15 cellular contexts compared by ENCODE assay signal in genomic region chr14:54610051-54610977, GRCh38. TPM values are rescaled to one million over a fixed set of nuclear protein-coding genes. Genes with fewer than 3 reads are reported as not detected.
A peak's percentile ranks its signal among the peaks of the same experiment; 100 is the strongest.
DNase-seq lines count a peak whose midpoint lies in the region; ATAC-seq and TF ChIP-seq lines count a peak whose summit lies in the region.
"Had no signal": no experiment of that assay in that cellular context is flagged by ENCODE, and none has a peak within 500 bp of the region (broad histone marks: within the 10 kb centered on the region; RNA-seq: fewer than 3 reads in every experiment).

No MANE protein-coding gene starts in this region.

- ATAC-seq in right cardiac atrium (no peak), aorta (ENCODE audit: low FRiP score) (no peak), HG03442 (IDR thresholded peaks at IDR 0.05; ENCODE audit: unreplicated experiment) (no peak)

- H3K4me2 ChIP-seq in mesenchymal stem cell (ENCODE audit: low read length, poor library complexity, severe bottlenecking), result no peak overlapping the region

- H3K18ac ChIP-seq in mesenchymal stem cell (ENCODE audit: low read depth in 1 of 2, low read length in 2 of 2), result peak overlapping the region in 1 of 2 experiments; percentile 29

- DNase-seq in left ventricle myocardium inferior (no peak), right cardiac atrium (no peak), cardiac fibroblast (ENCODE audit: low read depth in 2 of 2) (peak; percentile 36 to 67), mesenchymal stem cell (peak; percentile 52), aorta (no peak), midbrain (lab: John Stamatoyannopoulos, UW) (no peak)
- no peak for DNase-seq in stimulated activated CD8-positive, alpha-beta memory T cell treated with anti-CD3 and anti-CD28 coated beads, Interleukin-4, amount 100 ng/mL, for 48 hours
- DNase-seq: activated B cell treated with CpG ODN at 0.5 μM for 24 hours; activated CD8-positive, alpha-beta memory T cell treated with anti-CD3 and anti-CD28 coated beads, Interleukin-2, amount 50 U/mL, for 48 hours; Calu3; H9; MM.1S; NCI-H2171; NK-92 treated with Interleukin-12 subunit alpha and Interleukin-12 subunit beta, amount 100 ng/mL, for 24 hours had no signal

- no peak overlapping the region for H2BK5ac ChIP-seq in mesenchymal stem cell (ENCODE audit: low read depth, low read length, poor library complexity, severe bottlenecking)

- H3K79me1 ChIP-seq in mesenchymal stem cell (replicated peaks; ENCODE audit: low read length, poor library complexity, severe bottlenecking), result peaks cover 15% of the 10 kb centered on the region

- no peak overlapping the region for H3K4ac ChIP-seq in mesenchymal stem cell (ENCODE audit: low read depth in 1 of 2, low read length in 2 of 2)

- WGBS in right cardiac atrium, result 76% methylated on average over 12 of the region's 12 CpGs
- 81% methylated on average over 10 of the region's 12 CpGs for WGBS in mesenchymal stem cell
- WGBS in aorta, 2 donors, result 10% methylated on average over 12 of the region's 12 CpGs

- H3K4me3 ChIP-seq in left ventricle myocardium inferior (no peak overlapping the region), right cardiac atrium (ENCODE audit: low read length) (no peak overlapping the region), cardiac fibroblast (replicated peaks in 1 of 2; ENCODE audit: low read depth in 2 of 2, low read length in 2 of 2) (no peak overlapping the region), mesenchymal stem cell (ENCODE audit: insufficient read depth in 1 of 2, low read depth in 1 of 2, low read length in 2 of 2) (peak overlapping the region in 1 of 2 experiments; percentile 52), aorta (ENCODE audit: low read length in 2 of 2) (peak overlapping the region; percentile 9 to 16)

- H3K9me3 ChIP-seq in left ventricle myocardium inferior (replicated peaks) (peaks cover 8% of the 10 kb centered on the region), right cardiac atrium (ENCODE audit: control insufficient read depth, low read length) (no peaks in the 10 kb centered on the region), mesenchymal stem cell (ENCODE audit: control insufficient read depth, low read length) (no peaks in the 10 kb centered on the region), aorta (ENCODE audit: control insufficient read depth, low read length) (no peaks in the 10 kb centered on the region)

- no peaks in the 10 kb centered on the region for H3K27me3 ChIP-seq in left ventricle myocardium inferior (ENCODE audit: low read depth)
- H3K27me3 ChIP-seq in right cardiac atrium (ENCODE audit: control insufficient read depth, insufficient read depth), result no peaks in the 10 kb centered on the region
- H3K27me3 ChIP-seq in mesenchymal stem cell (ENCODE audit: control insufficient read depth in 1 of 2, insufficient read depth in 1 of 2, low read length in 2 of 2), result no peaks in the 10 kb centered on the region
- H3K27me3 ChIP-seq in aorta (ENCODE audit: control insufficient read depth in 1 of 2, insufficient read depth in 2 of 2, low read length in 1 of 2), result no peaks in the 10 kb centered on the region

- no peak overlapping the region for H2AFZ ChIP-seq in mesenchymal stem cell (ENCODE audit: low read depth, low read length)

- no peak overlapping the region for H4K8ac ChIP-seq in mesenchymal stem cell (ENCODE audit: low read length)

- no peak overlapping the region for H2BK12ac ChIP-seq in mesenchymal stem cell (ENCODE audit: low read length in 2 of 2)

- intact Hi-C loops in left ventricle myocardium inferior (cut with micrococcal nuclease), result no loop called here
- intact Hi-C loops in right cardiac atrium (cut with DNase I), result no loop called here
- intact Hi-C loops in aorta (cut with DNase I), result loop anchor here in 1 of 2 donors (5.0 kb wide), 1 partner anchor 37 kb away; no protein-coding TSS in a partner anchor

- H3K27ac ChIP-seq in left ventricle myocardium inferior (replicated peaks) (peak overlapping the region; percentile 53), right cardiac atrium (ENCODE audit: low read length) (no peak overlapping the region), mesenchymal stem cell (ENCODE audit: low read length, poor library complexity, severe bottlenecking) (peak overlapping the region; percentile 73), aorta (ENCODE audit: low read depth in 1 of 2, low read length in 2 of 2) (peak overlapping the region in 1 of 2 donors; percentile 88)

- peak overlapping the region; percentile 58 for H3K9ac ChIP-seq in mesenchymal stem cell (ENCODE audit: low read length)

- H3K23ac ChIP-seq in mesenchymal stem cell (ENCODE audit: low read length in 2 of 2), result no peak overlapping the region

- H3K4me1 ChIP-seq in left ventricle myocardium inferior, result peaks cover 80% of the 10 kb centered on the region
- peaks cover 2% of the 10 kb centered on the region for H3K4me1 ChIP-seq in right cardiac atrium (ENCODE audit: control insufficient read depth, insufficient read depth, low read length)
- peaks cover 17% of the 10 kb centered on the region for H3K4me1 ChIP-seq in mesenchymal stem cell (ENCODE audit: control insufficient read depth, insufficient read depth, low read depth, low read length)
- peaks cover 4 to 6% of the 10 kb centered on the region in 2 donors for H3K4me1 ChIP-seq in aorta (ENCODE audit: control insufficient read depth in 1 of 2, insufficient read depth in 2 of 2, low read length in 2 of 2)

- H4K91ac ChIP-seq in mesenchymal stem cell (ENCODE audit: low read length), result no peak overlapping the region

- TF ChIP-seq CTCF in left ventricle myocardium inferior (IDR thresholded peaks at IDR 0.05; ENCODE audit: borderline replicate concordance) (no peak), cardiac fibroblast (IDR thresholded peaks at IDR 0.05; ENCODE audit: low read depth, low read length) (no peak)

- no peak overlapping the region for H2BK15ac ChIP-seq in mesenchymal stem cell (ENCODE audit: low read depth, poor library complexity, severe bottlenecking)

- H2BK120ac ChIP-seq in mesenchymal stem cell (ENCODE audit: low read depth, low read length), result no peak overlapping the region

- no peaks in the 10 kb centered on the region for H3K36me3 ChIP-seq in left ventricle myocardium inferior
- H3K36me3 ChIP-seq in mesenchymal stem cell (ENCODE audit: control insufficient read depth in 1 of 2, insufficient read depth in 2 of 2, low read depth in 1 of 2, low read length in 2 of 2), result peaks cover 0 to 6% of the 10 kb centered on the region in 2 experiments
- H3K36me3 ChIP-seq in aorta (ENCODE audit: control insufficient read depth in 1 of 2, insufficient read depth in 2 of 2, low read length in 1 of 2), result no peaks in the 10 kb centered on the region

- H3K14ac ChIP-seq in mesenchymal stem cell (ENCODE audit: low read length in 2 of 2), result no peak overlapping the region

- H2AK5ac ChIP-seq in mesenchymal stem cell (ENCODE audit: low read length, severe bottlenecking), result peak overlapping the region; percentile 81

RNA-seq across cellular contexts. Expression of gene SAMD4A, which starts 43.4 kb away (rescaled TPM):
- total RNA-seq in left ventricle myocardium inferior, result 173 TPM
- 100 to 1,000 TPM; 124 to 166 (median 144) TPM for total RNA-seq in right cardiac atrium
- polyA plus RNA-seq in right cardiac atrium, result 57.2 TPM
- polyA plus RNA-seq in mesenchymal stem cell (2013, experiment 1 of 2), result 21.1 TPM
- polyA plus RNA-seq in mesenchymal stem cell (2013, experiment 2 of 2), result 21.2 TPM
- 100 to 1,000 TPM; 131 to 386 TPM for total RNA-seq in aorta
- 10 to 100 TPM; 18.8 to 74.1 TPM for polyA plus RNA-seq in aorta

Comparison
In these comparisons a context has a peak if more than half of its experiments do, and no peak if none do; other contexts are left out.
1. DNase-seq: peak in cardiac fibroblast (2 of 2) and mesenchymal stem cell (single experiment); none in left ventricle myocardium inferior (single experiment), right cardiac atrium (0 of 3), aorta (0 of 2), stimulated activated CD8-positive, alpha-beta memory T cell treated with anti-CD3 and anti-CD28 coated beads, Interleukin-4, amount 100 ng/mL, for 48 hours (single experiment) and midbrain (single experiment).
2. H3K4me3 ChIP-seq: peak in aorta (2 of 2); none in left ventricle myocardium inferior (single experiment), right cardiac atrium (single experiment) and cardiac fibroblast (0 of 2).